Comparison of ENCODE assay signal across 24 cellular contexts in genomic region chr1:230242317-230242716, GRCh38.
"Had no signal": no experiment of that assay in that cellular context is flagged by ENCODE, and none has a peak within 500 bp of the region (broad histone marks: within the 10 kb centered on the region; RNA-seq: fewer than 3 reads in every experiment).

No MANE protein-coding gene starts in this region.

- ATAC-seq: activated CD8-positive, alpha-beta T cell treated with anti-CD3 and anti-CD28 coated beads for 36 hours; esophagus mucosa; left colon had no signal

- H3K27me3 Mint-ChIP-seq: activated B cell treated with CpG ODN at 0.5 μM for 24 hours; activated CD8-positive, alpha-beta T cell treated with anti-CD3 and anti-CD28 coated beads for 36 hours; activated naive CD8-positive, alpha-beta T cell treated with anti-CD3 and anti-CD28 coated beads, Interleukin-2, amount 10 ng/mL, durations not matched to agents 7 days and 5 days; central memory CD8-positive, alpha-beta T cell had no signal

- H3K9me3 ChIP-seq: transverse colon, vagina had no signal

- H3K4me3 ChIP-seq: coronary artery, hepatocyte, lung, transverse colon, vagina had no signal

- DNase-seq: activated B cell treated with CpG ODN at 0.5 μM for 24 hours; activated CD4-positive, alpha-beta T cell treated with anti-CD3 and anti-CD28 coated beads for 48 hours; activated CD8-positive, alpha-beta T cell treated with anti-CD3 and anti-CD28 coated beads for 36 hours; activated gamma-delta T cell treated with Interleukin-2 at 50 U/mL for 16 hours; activated naive CD8-positive, alpha-beta T cell treated with anti-CD3 and anti-CD28 coated beads, Interleukin-2, amount 10 ng/mL, durations not matched to agents 7 days and 5 days; aorta; brain microvascular endothelial cell; left colon; nephron progenitor cell; nucleus accumbens; retina; stimulated activated CD4-positive, alpha-beta T cell treated with anti-CD3 and anti-CD28 coated beads, Interleukin-12 subunit alpha, Interleukin-12 subunit beta, amount 100 ng/mL, for 4 hours; stimulated activated CD4-positive, alpha-beta T cell treated with anti-CD3 and anti-CD28 coated beads, Interleukin-1b, Interleukin-23, amount 100 ng/mL, for 48 hours; stimulated activated CD8-positive, alpha-beta memory T cell treated with anti-CD3 and anti-CD28 coated beads, Interleukin-4, amount 100 ng/mL, for 48 hours; stimulated activated naive CD4-positive, alpha-beta T cell treated with Interleukin-2 at 50 U/mL for 16 hours; T-helper 1 cell; T-helper 9 cell; transverse colon had no signal

- H3K27ac Mint-ChIP-seq: activated B cell treated with CpG ODN at 0.5 μM for 24 hours; activated naive CD8-positive, alpha-beta T cell treated with anti-CD3 and anti-CD28 coated beads, Interleukin-2, amount 10 ng/mL, durations not matched to agents 7 days and 5 days; nephron progenitor cell had no signal

- H3K4me2 ChIP-seq: hepatocyte had no signal

- H3K27me3 ChIP-seq: brain microvascular endothelial cell, hepatocyte, transverse colon, vagina had no signal

- H3K4me1 ChIP-seq: transverse colon, vagina had no signal

- H3K79me2 ChIP-seq: hepatocyte had no signal

- H3K9me3 Mint-ChIP-seq: activated CD8-positive, alpha-beta T cell treated with anti-CD3 and anti-CD28 coated beads for 36 hours; activated naive CD8-positive, alpha-beta T cell treated with anti-CD3 and anti-CD28 coated beads, Interleukin-2, amount 10 ng/mL, durations not matched to agents 7 days and 5 days; central memory CD8-positive, alpha-beta T cell had no signal

- H3K27ac ChIP-seq: brain microvascular endothelial cell, coronary artery, hepatocyte, transverse colon, vagina had no signal

- H2AFZ ChIP-seq: hepatocyte had no signal

- H3K4me3 Mint-ChIP-seq: activated B cell treated with CpG ODN at 0.5 μM for 24 hours; activated CD8-positive, alpha-beta T cell treated with anti-CD3 and anti-CD28 coated beads for 36 hours; activated naive CD8-positive, alpha-beta T cell treated with anti-CD3 and anti-CD28 coated beads, Interleukin-2, amount 10 ng/mL, durations not matched to agents 7 days and 5 days; central memory CD8-positive, alpha-beta T cell; nephron progenitor cell had no signal
